In genomic region chr4:5081441-5081999, GRCh38 we compare ENCODE assay signal across 2 cellular contexts.
TF ChIP-seq lines count a peak whose summit lies in the region.

No MANE protein-coding gene starts in this region.

TF ChIP-seq in HepG2, 621 proteins besides CTCF, POLR2A, EP300 and RAD21:
- TF ChIP-seq ATF7 (IDR thresholded peaks at IDR 0.05): peak; percentile 82
- TF ChIP-seq ATF7 (CRISPR knock-in tag; IDR thresholded peaks at IDR 0.05): no peak
- TF ChIP-seq CREB1 (IDR thresholded peaks at IDR 0.05): peak; percentile 77
- TF ChIP-seq CREB1 (CRISPR knock-in tag; IDR thresholded peaks at IDR 0.05): no peak
- TF ChIP-seq U2AF2 (IDR thresholded peaks at IDR 0.05; ENCODE audit: low read depth, low read length): no peak

TF ChIP-seq in WTC11, 78 proteins besides CTCF, POLR2A, EP300 and RAD21:
- TF ChIP-seq TP53 (CRISPR knock-in tag; IDR thresholded peaks at IDR 0.05) (no peak), CDX4 (CRISPR knock-in tag; IDR thresholded peaks at IDR 0.05; ENCODE audit: borderline replicate concordance) (no peak), ZNF138 (CRISPR knock-in tag; conservative IDR thresholded peaks at IDR 0.05) (no peak), ESRRA (CRISPR knock-in tag; IDR thresholded peaks at IDR 0.05; ENCODE audit: borderline replicate concordance) (no peak), ZNF263 (CRISPR knock-in tag; IDR thresholded peaks at IDR 0.05; ENCODE audit: low read depth) (no peak), ZNF121 (CRISPR knock-in tag; IDR thresholded peaks at IDR 0.05) (no peak), E2F4 (CRISPR knock-in tag; IDR thresholded peaks at IDR 0.05; ENCODE audit: borderline replicate concordance, low read depth) (no peak), TEAD4 (CRISPR knock-in tag; IDR thresholded peaks at IDR 0.05) (no peak), PRRX2 (CRISPR knock-in tag; IDR thresholded peaks at IDR 0.05) (no peak), NFYB (CRISPR knock-in tag; conservative IDR thresholded peaks at IDR 0.05; ENCODE audit: low read depth) (no peak), NR2C2 (CRISPR knock-in tag; IDR thresholded peaks at IDR 0.05) (no peak), KAT7 (CRISPR knock-in tag; IDR thresholded peaks at IDR 0.05; ENCODE audit: borderline replicate concordance) (no peak), MXD4 (CRISPR knock-in tag; IDR thresholded peaks at IDR 0.05; ENCODE audit: borderline replicate concordance) (no peak), SMAD4 (CRISPR knock-in tag; IDR thresholded peaks at IDR 0.05) (no peak), CREB1 (CRISPR knock-in tag; IDR thresholded peaks at IDR 0.05) (no peak), RORB (CRISPR knock-in tag; IDR thresholded peaks at IDR 0.05) (no peak)
- TF ChIP-seq, protein P1, sequence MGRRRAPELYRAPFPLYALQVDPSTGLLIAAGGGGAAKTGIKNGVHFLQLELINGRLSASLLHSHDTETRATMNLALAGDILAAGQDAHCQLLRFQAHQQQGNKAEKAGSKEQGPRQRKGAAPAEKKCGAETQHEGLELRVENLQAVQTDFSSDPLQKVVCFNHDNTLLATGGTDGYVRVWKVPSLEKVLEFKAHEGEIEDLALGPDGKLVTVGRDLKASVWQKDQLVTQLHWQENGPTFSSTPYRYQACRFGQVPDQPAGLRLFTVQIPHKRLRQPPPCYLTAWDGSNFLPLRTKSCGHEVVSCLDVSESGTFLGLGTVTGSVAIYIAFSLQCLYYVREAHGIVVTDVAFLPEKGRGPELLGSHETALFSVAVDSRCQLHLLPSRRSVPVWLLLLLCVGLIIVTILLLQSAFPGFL (CRISPR knock-in tag; IDR thresholded peaks at IDR 0.05; ENCODE audit: borderline replicate concordance): no peak
- TF ChIP-seq, protein P2, sequence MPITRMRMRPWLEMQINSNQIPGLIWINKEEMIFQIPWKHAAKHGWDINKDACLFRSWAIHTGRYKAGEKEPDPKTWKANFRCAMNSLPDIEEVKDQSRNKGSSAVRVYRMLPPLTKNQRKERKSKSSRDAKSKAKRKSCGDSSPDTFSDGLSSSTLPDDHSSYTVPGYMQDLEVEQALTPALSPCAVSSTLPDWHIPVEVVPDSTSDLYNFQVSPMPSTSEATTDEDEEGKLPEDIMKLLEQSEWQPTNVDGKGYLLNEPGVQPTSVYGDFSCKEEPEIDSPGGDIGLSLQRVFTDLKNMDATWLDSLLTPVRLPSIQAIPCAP (CRISPR knock-in tag; IDR thresholded peaks at IDR 0.05): no peak
